In the genomic region with DNA sequence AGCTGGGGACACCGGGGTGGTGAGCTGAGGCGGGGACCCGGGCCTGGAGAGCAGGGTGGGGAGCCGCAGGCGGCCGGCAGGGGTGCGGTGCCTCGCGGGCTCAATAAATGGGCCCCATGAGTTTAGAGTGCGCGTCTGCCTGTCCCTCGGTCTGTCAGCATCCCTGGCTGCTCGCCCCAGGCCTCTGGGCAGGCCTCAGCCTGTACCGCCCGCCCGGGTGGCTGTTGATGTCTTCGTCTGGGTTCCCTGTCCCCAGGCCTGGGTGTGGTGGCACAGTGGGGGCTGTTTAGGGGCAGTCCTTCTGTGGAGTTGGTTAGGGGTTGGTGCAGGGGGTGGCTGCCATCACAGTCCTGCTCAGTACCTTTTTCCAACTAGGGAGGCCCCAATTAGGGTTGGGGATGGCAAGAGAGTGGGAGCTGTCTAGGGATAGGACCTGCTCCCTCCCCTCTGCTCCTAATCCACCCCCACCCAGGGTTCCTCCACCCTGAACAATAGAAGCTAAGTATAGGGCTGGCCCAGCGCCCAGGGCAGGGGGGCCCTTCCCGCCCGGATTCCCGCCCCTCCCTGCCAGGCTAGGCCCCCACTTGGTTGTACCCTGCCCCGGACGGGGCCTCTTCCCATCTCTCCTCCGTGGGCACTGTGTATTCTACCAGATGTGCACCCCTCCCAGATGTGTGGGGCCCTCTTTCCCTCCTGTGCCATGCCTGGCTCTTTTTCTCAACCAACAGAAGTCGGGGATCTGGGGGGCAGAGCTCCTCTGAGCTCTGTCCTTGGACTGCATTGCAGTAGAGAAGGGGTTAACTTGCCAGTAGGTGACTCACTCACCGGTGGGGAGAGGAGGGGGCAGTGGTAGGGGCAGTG, we compare ENCODE assay signal across 8 cellular contexts. TPM values are rescaled to one million over a fixed set of nuclear protein-coding genes. Genes with fewer than 3 reads are reported as not detected.
DNase-seq lines count a peak whose midpoint lies in the region; ATAC-seq and TF ChIP-seq lines count a peak whose summit lies in the region.

No MANE protein-coding gene starts in this region.

- H3K36me3 ChIP-seq in BLaER1 treated with 17β-estradiol and CSF1 and Interleukin-3, amounts not matched to agents 10 nM and 100 nM: peaks cover 0 to 17% (median 5%) of the 10 kb centered on the region in 11 experiments; a peak in 9 of 22 replicates
- H3K36me3 ChIP-seq in SJSA1 (peaks cover 28% of the 10 kb centered on the region), mesenchymal stem cell (ENCODE audit: control insufficient read depth in 1 of 2, insufficient read depth in 2 of 2, low read depth in 1 of 2, low read length in 2 of 2) (peaks cover 12 to 23% of the 10 kb centered on the region in 2 experiments), tibial artery (peaks cover 0 to under 1% (median 0%) of the 10 kb centered on the region in 3 donors)

- peak overlapping the region; percentile 67 to 71 for H2BK12ac ChIP-seq in mesenchymal stem cell (ENCODE audit: low read length in 2 of 2)

- peak overlapping the region; percentile 48 to 85 (median 74); a peak in 21 of 22 replicates for H3K27ac ChIP-seq in BLaER1 treated with 17β-estradiol and CSF1 and Interleukin-3, amounts not matched to agents 10 nM and 100 nM
- peak overlapping the region; percentile 56 for H3K27ac ChIP-seq in SJSA1
- H3K27ac ChIP-seq in mesenchymal stem cell (ENCODE audit: low read length, poor library complexity, severe bottlenecking): peak overlapping the region; percentile 87
- H3K27ac ChIP-seq in tibial artery: peak overlapping the region; percentile 93 to 97

- H3K9me3 Mint-ChIP-seq in HFFc6: no peaks in the 10 kb centered on the region
- H3K9me3 Mint-ChIP-seq in effector memory CD8-positive, alpha-beta T cell: no peaks in the 10 kb centered on the region

- peak; percentile 33; the same call in 1 of the 2 replicates for TF ChIP-seq CTCF in HFFc6 (IDR thresholded peaks at IDR 0.05)
- TF ChIP-seq CTCF in tibial artery (IDR thresholded peaks at IDR 0.05): peak in 1 of 2 experiments; percentile 32

- peak overlapping the region; percentile 91 for H3K27ac Mint-ChIP-seq in HFFc6
- H3K27ac Mint-ChIP-seq in effector memory CD8-positive, alpha-beta T cell: no peak overlapping the region

- peak overlapping the region; percentile 68 for H2BK15ac ChIP-seq in mesenchymal stem cell (ENCODE audit: low read depth, poor library complexity, severe bottlenecking)

- H3K27me3 Mint-ChIP-seq in HFFc6 (ENCODE audit: insufficient read depth): peaks cover 9% of the 10 kb centered on the region
- no peaks in the 10 kb centered on the region for H3K27me3 Mint-ChIP-seq in effector memory CD8-positive, alpha-beta T cell

- no peaks in the 10 kb centered on the region for H3K9me3 ChIP-seq in BLaER1 treated with 17β-estradiol and CSF1 and Interleukin-3, amounts not matched to agents 10 nM and 100 nM (replicated peaks in 1 of 11)
- 0 out of 2 replicates have a peak, but pooled peaks cover 2% of the 10 kb centered on the region for H3K9me3 ChIP-seq in SJSA1 (replicated peaks)
- H3K9me3 ChIP-seq in mesenchymal stem cell (ENCODE audit: control insufficient read depth, low read length): no peaks in the 10 kb centered on the region
- H3K9me3 ChIP-seq in tibial artery: no peaks in the 10 kb centered on the region

- peaks cover 53% of the 10 kb centered on the region for H3K4me1 Mint-ChIP-seq in HFFc6 (ENCODE audit: low read depth)
- H3K4me1 Mint-ChIP-seq in effector memory CD8-positive, alpha-beta T cell (ENCODE audit: low read depth in 2 of 2): peaks cover 43 to 45% of the 10 kb centered on the region in 2 donors

- peak overlapping the region in 1 of 2 experiments; percentile 89 for H3K23ac ChIP-seq in mesenchymal stem cell (ENCODE audit: low read length in 2 of 2)

- H3K4ac ChIP-seq in mesenchymal stem cell (ENCODE audit: low read depth in 1 of 2, low read length in 2 of 2): peak overlapping the region; percentile 94 to 99

- peak overlapping the region; percentile 91 for H4K91ac ChIP-seq in mesenchymal stem cell (ENCODE audit: low read length)

- no peaks in the 10 kb centered on the region for H3K27me3 ChIP-seq in BLaER1 treated with 17β-estradiol and CSF1 and Interleukin-3, amounts not matched to agents 10 nM and 100 nM
- H3K27me3 ChIP-seq in SJSA1 (replicated peaks) (no peaks in the 10 kb centered on the region), mesenchymal stem cell (ENCODE audit: control insufficient read depth in 1 of 2, insufficient read depth in 1 of 2, low read length in 2 of 2) (no peaks in the 10 kb centered on the region), tibial artery (no peaks in the 10 kb centered on the region)

- H2AFZ ChIP-seq in mesenchymal stem cell (ENCODE audit: low read depth, low read length): no peak overlapping the region

- peaks cover 7% of the 10 kb centered on the region for H3K79me1 ChIP-seq in mesenchymal stem cell (replicated peaks; ENCODE audit: low read length, poor library complexity, severe bottlenecking)

- H2AK5ac ChIP-seq in mesenchymal stem cell (ENCODE audit: low read length, severe bottlenecking): peak overlapping the region; percentile 63

- H2BK120ac ChIP-seq in mesenchymal stem cell (ENCODE audit: low read depth, low read length): peak overlapping the region; percentile 98

- H3K18ac ChIP-seq in mesenchymal stem cell (ENCODE audit: low read depth in 1 of 2, low read length in 2 of 2): peak overlapping the region; percentile 84 to 99

- peak overlapping the region; percentile 87 for H4K8ac ChIP-seq in mesenchymal stem cell (ENCODE audit: low read length)

- peak overlapping the region; percentile 93 to 100 (median 97) for H3K4me2 ChIP-seq in BLaER1 treated with 17β-estradiol and CSF1 and Interleukin-3, amounts not matched to agents 10 nM and 100 nM
- H3K4me2 ChIP-seq in mesenchymal stem cell (ENCODE audit: low read length, poor library complexity, severe bottlenecking): peak overlapping the region; percentile 85

- H3K36me3 Mint-ChIP-seq in HFFc6 (ENCODE audit: low read depth): peaks cover 6% of the 10 kb centered on the region; the same call in 1 of the 2 replicates
- peaks cover 39% of the 10 kb centered on the region for H3K36me3 Mint-ChIP-seq in effector memory CD8-positive, alpha-beta T cell (ENCODE audit: insufficient read depth)

- H4K20me1 ChIP-seq in BLaER1 treated with 17β-estradiol and CSF1 and Interleukin-3, amounts not matched to agents 10 nM and 100 nM: peaks cover 35 to 71% (median 49%) of the 10 kb centered on the region in 11 experiments

- no peak for ATAC-seq in effector memory CD8-positive, alpha-beta T cell (replicated peaks)
- ATAC-seq in HG03439 (IDR thresholded peaks at IDR 0.05; ENCODE audit: unreplicated experiment): no peak

- intact Hi-C loops in tibial artery (cut with DNase I; ENCODE audit: low total_unique reads): no loop called here

- H3K14ac ChIP-seq in mesenchymal stem cell (ENCODE audit: low read length in 2 of 2): peak overlapping the region in 1 of 2 experiments; percentile 89

- H3K4me3 ChIP-seq in BLaER1 treated with 17β-estradiol and CSF1 and Interleukin-3, amounts not matched to agents 10 nM and 100 nM: peak overlapping the region; percentile 41 to 84 (median 59); a peak in 19 of 20 replicates
- H3K4me3 ChIP-seq in SJSA1: peak overlapping the region; percentile 22
- peak overlapping the region; percentile 26 to 69 for H3K4me3 ChIP-seq in mesenchymal stem cell (ENCODE audit: insufficient read depth in 1 of 2, low read depth in 1 of 2, low read length in 2 of 2)
- peak overlapping the region; percentile 78 to 85 for H3K4me3 ChIP-seq in tibial artery

- peak overlapping the region; percentile 78 for H3K4me3 Mint-ChIP-seq in HFFc6
- H3K4me3 Mint-ChIP-seq in effector memory CD8-positive, alpha-beta T cell: peak overlapping the region; percentile 65 to 85

- peak overlapping the region; percentile 59 to 84 (median 80); a peak in 21 of 22 replicates for H3K9ac ChIP-seq in BLaER1 treated with 17β-estradiol and CSF1 and Interleukin-3, amounts not matched to agents 10 nM and 100 nM
- H3K9ac ChIP-seq in mesenchymal stem cell (ENCODE audit: low read length): peak overlapping the region; percentile 79

- DNase-seq in HFFc6 (no peak), SJSA1 (ENCODE audit: low read depth in 1 of 2, low spot score in 2 of 2) (peak; percentile 67 to 72), mesenchymal stem cell (peak; percentile 52), tibial artery (peak; percentile 75 to 88), activated gamma-delta T cell (lab: John Stamatoyannopoulos, UW) (no peak)
- peak in 1 of 3 experiments; percentile 33 for DNase-seq in effector memory CD8-positive, alpha-beta T cell

- WGBS in mesenchymal stem cell: 3% methylated on average over 25 of the region's 26 CpGs

- peaks cover 74 to 82% (median 77%) of the 10 kb centered on the region in 10 experiments for H3K4me1 ChIP-seq in BLaER1 treated with 17β-estradiol and CSF1 and Interleukin-3, amounts not matched to agents 10 nM and 100 nM
- H3K4me1 ChIP-seq in SJSA1 (replicated peaks) (peaks cover 56% of the 10 kb centered on the region), mesenchymal stem cell (ENCODE audit: control insufficient read depth, insufficient read depth, low read depth, low read length) (peaks cover 71% of the 10 kb centered on the region), tibial artery (peaks cover 6 to 86% (median 79%) of the 10 kb centered on the region in 4 donors)

- H2BK5ac ChIP-seq in mesenchymal stem cell (ENCODE audit: low read depth, low read length, poor library complexity, severe bottlenecking): peak overlapping the region; percentile 67

RNA-seq across cellular contexts. Expression of a gene that starts 12.4 kb away (rescaled TPM):
- total RNA-seq in HFFc6 (2021; fragmentation: NEBNext Ultra II Directional; extraction: Animal tissue kit (Norgen Biotek cat#: 25700)): 10 to 100 TPM; 67.6 to 75.4 (median 73.7) TPM
- 13.0 and 21.5 TPM in 2 replicates for total RNA-seq in SJSA1 (2014; rRNA removed; shearing (Covaris generic))
- 55.2 TPM for polyA plus RNA-seq in mesenchymal stem cell (2013, experiment 1 of 2)
- 52.0 TPM for polyA plus RNA-seq in mesenchymal stem cell (2013, experiment 2 of 2)

RNA-seq across cellular contexts. Expression of a gene that starts 20.5 kb away (rescaled TPM):
- 1 to 10 TPM in 1 of 6 experiments, under 1 TPM in 5; 0.67 to 2.0 (median 0.86) TPM for total RNA-seq in HFFc6 (2021; fragmentation: NEBNext Ultra II Directional; extraction: Animal tissue kit (Norgen Biotek cat#: 25700))
- total RNA-seq in SJSA1 (2014; rRNA removed; shearing (Covaris generic)): 0.55 and 2.5 TPM in 2 replicates
- 2.2 TPM for polyA plus RNA-seq in mesenchymal stem cell (2013, experiment 1 of 2)
- polyA plus RNA-seq in mesenchymal stem cell (2013, experiment 2 of 2): 2.4 TPM

RNA-seq across cellular contexts. Expression of a gene that starts 21.0 kb away (rescaled TPM):
- 10 to 100 TPM; 32.3 to 43.5 (median 40.7) TPM for total RNA-seq in HFFc6 (2021; fragmentation: NEBNext Ultra II Directional; extraction: Animal tissue kit (Norgen Biotek cat#: 25700))
- total RNA-seq in SJSA1 (2014; rRNA removed; shearing (Covaris generic)): 17.9 and 23.0 TPM in 2 replicates
- polyA plus RNA-seq in mesenchymal stem cell (2013, experiment 1 of 2): 50.5 TPM
- polyA plus RNA-seq in mesenchymal stem cell (2013, experiment 2 of 2): 52.5 TPM

RNA-seq across cellular contexts. Expression of a gene that starts 26.5 kb away (rescaled TPM):
- 10 to 100 TPM; 74.7 to 87.8 (median 78.8) TPM for total RNA-seq in HFFc6 (2021; fragmentation: NEBNext Ultra II Directional; extraction: Animal tissue kit (Norgen Biotek cat#: 25700))
- total RNA-seq in SJSA1 (2014; rRNA removed; shearing (Covaris generic)): 11.0 and 32.6 TPM in 2 replicates
- 57.9 TPM for polyA plus RNA-seq in mesenchymal stem cell (2013, experiment 1 of 2)
- polyA plus RNA-seq in mesenchymal stem cell (2013, experiment 2 of 2): 59.6 TPM

RNA-seq across cellular contexts. Expression of a gene that starts 31.7 kb away (rescaled TPM):
- total RNA-seq in HFFc6 (2021; fragmentation: NEBNext Ultra II Directional; extraction: Animal tissue kit (Norgen Biotek cat#: 25700)): under 1 TPM; 0.12 to 0.47 (median 0.34) TPM
- total RNA-seq in SJSA1 (2014; rRNA removed; shearing (Covaris generic)): not detected in 2 replicates
- polyA plus RNA-seq in mesenchymal stem cell (2013, experiment 1 of 2): 0.07 TPM
- 0.23 TPM for polyA plus RNA-seq in mesenchymal stem cell (2013, experiment 2 of 2)

Comparison
In these comparisons a context has a peak if more than half of its experiments do, and no peak if none do; other contexts are left out.
1. H3K4me3 ChIP-seq: peak in every context shown above with its lines; median percentile 82 in tibial artery; 59 in BLaER1 treated with 17β-estradiol and CSF1 and Interleukin-3, amounts not matched to agents 10 nM and 100 nM; 48 in mesenchymal stem cell; 22 in SJSA1.
2. DNase-seq: peak in SJSA1 (2 of 2), mesenchymal stem cell (single experiment) and tibial artery (2 of 2); none in HFFc6 (single experiment) and activated gamma-delta T cell (single experiment).
3. Peak in every context shown above with its lines, with median percentiles within 50 percentile points of each other: H3K27ac ChIP-seq.